In the genomic region with DNA sequence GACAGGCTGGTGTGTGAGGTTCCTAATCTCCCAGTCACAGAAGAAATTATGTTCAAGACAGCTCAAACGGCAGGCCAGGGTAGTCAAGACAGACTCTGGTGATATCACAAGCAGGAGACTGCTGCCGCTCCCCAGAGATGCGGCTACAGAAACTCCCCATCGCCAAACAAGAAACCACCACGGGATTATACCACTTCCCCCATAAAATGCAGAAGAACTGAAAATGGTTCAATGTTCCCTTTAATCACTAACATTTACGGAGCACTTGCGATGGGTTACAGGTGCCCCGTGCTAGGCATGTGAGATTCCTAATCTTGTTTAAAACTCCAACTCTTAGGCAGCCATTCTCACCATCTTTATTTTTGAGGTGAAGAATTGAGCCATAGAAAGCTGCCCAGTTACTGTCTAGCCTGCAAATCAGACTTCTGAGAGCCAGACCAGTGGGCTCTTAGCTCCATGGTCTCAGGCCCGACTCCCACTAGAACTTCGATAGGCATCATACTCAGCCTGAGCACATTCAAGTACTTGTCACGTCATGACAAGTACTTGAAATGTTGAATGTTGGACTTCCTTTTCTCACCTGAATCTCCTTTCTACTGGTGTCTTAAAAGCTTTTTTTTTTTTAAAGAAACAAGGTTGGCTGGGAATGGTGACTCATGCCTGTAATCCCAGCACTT, we compare ENCODE assay signal across 8 cellular contexts. TPM values are rescaled to one million over a fixed set of nuclear protein-coding genes. Genes with fewer than 3 reads are reported as not detected.
DNase-seq lines count a peak whose midpoint lies in the region; ATAC-seq lines count a peak whose summit lies in the region.

No MANE protein-coding gene starts in this region.

- no peaks in the 10 kb centered on the region for H3K27me3 Mint-ChIP-seq in activated CD8-positive, alpha-beta memory T cell treated with anti-CD3 and anti-CD28 coated beads, Interleukin-2, amount 10 ng/mL, durations not matched to agents 7 days and 5 days
- H3K27me3 Mint-ChIP-seq in central memory CD8-positive, alpha-beta T cell = no peaks in the 10 kb centered on the region
- no peaks in the 10 kb centered on the region for H3K27me3 Mint-ChIP-seq in stimulated activated naive CD8-positive, alpha-beta T cell treated with anti-CD3 and anti-CD28 coated beads, Interleukin-15, amount 100 ng/mL, for 72 hours

- peaks cover 26% of the 10 kb centered on the region for H3K4me1 Mint-ChIP-seq in activated CD8-positive, alpha-beta memory T cell treated with anti-CD3 and anti-CD28 coated beads, Interleukin-2, amount 10 ng/mL, durations not matched to agents 7 days and 5 days
- peaks cover 33% of the 10 kb centered on the region for H3K4me1 Mint-ChIP-seq in central memory CD8-positive, alpha-beta T cell
- peaks cover 18% of the 10 kb centered on the region for H3K4me1 Mint-ChIP-seq in stimulated activated naive CD8-positive, alpha-beta T cell treated with anti-CD3 and anti-CD28 coated beads, Interleukin-15, amount 100 ng/mL, for 72 hours

- peak; percentile 67 for DNase-seq in activated CD8-positive, alpha-beta memory T cell treated with anti-CD3 and anti-CD28 coated beads, Interleukin-2, amount 10 ng/mL, durations not matched to agents 7 days and 5 days
- no peak for DNase-seq in activated CD8-positive, alpha-beta memory T cell treated with anti-CD3 and anti-CD28 coated beads, Interleukin-2, amount 50 U/mL, for 4 hours
- DNase-seq in Kasumi-1 (lab: John Stamatoyannopoulos, UW) = peak; percentile 82 to 85
- DNase-seq in central memory CD8-positive, alpha-beta T cell (ENCODE audit: low spot score in 2 of 2) = no peak
- DNase-seq in stimulated activated naive CD8-positive, alpha-beta T cell treated with anti-CD3 and anti-CD28 coated beads, Interleukin-15, amount 100 ng/mL, for 72 hours = peak in 1 of 2 donors; percentile 17
- DNase-seq in NAMALWA (ENCODE audit: low spot score) = no peak
- DNase-seq in stimulated activated CD4-positive, alpha-beta T cell treated with anti-CD3 and anti-CD28 coated beads, Interleukin-12 subunit alpha, Interleukin-12 subunit beta, amount 100 ng/mL, for 4 hours = no peak

- H3K4me3 Mint-ChIP-seq in activated CD8-positive, alpha-beta memory T cell treated with anti-CD3 and anti-CD28 coated beads, Interleukin-2, amount 10 ng/mL, durations not matched to agents 7 days and 5 days = peak overlapping the region; percentile 21
- H3K4me3 Mint-ChIP-seq in central memory CD8-positive, alpha-beta T cell = no peak overlapping the region
- peak overlapping the region; percentile 36 to 44 for H3K4me3 Mint-ChIP-seq in stimulated activated naive CD8-positive, alpha-beta T cell treated with anti-CD3 and anti-CD28 coated beads, Interleukin-15, amount 100 ng/mL, for 72 hours

- CTCF ChIA-PET in activated CD8-positive, alpha-beta memory T cell treated with anti-CD3 and anti-CD28 coated beads, Interleukin-2, amount 10 ng/mL, durations not matched to agents 7 days and 5 days (lab: Charles Lee) = interaction anchor here (0.7 to 2.8 kb wide), 9 partner anchors 15 to 89 kb away, joined by 3 to 23 read pairs (median 4); no protein-coding TSS in a partner anchor

- peaks cover 63% of the 10 kb centered on the region for H3K36me3 Mint-ChIP-seq in activated CD8-positive, alpha-beta memory T cell treated with anti-CD3 and anti-CD28 coated beads, Interleukin-2, amount 10 ng/mL, durations not matched to agents 7 days and 5 days
- H3K36me3 Mint-ChIP-seq in central memory CD8-positive, alpha-beta T cell (ENCODE audit: insufficient read depth) = peaks cover 58% of the 10 kb centered on the region

- ATAC-seq in activated CD8-positive, alpha-beta memory T cell treated with anti-CD3 and anti-CD28 coated beads, Interleukin-2, amount 10 ng/mL, durations not matched to agents 7 days and 5 days = peak; percentile 80
- ATAC-seq in central memory CD8-positive, alpha-beta T cell (replicated peaks; ENCODE audit: extremely low read depth, poor library complexity, severe bottlenecking) = peak; percentile 32
- ATAC-seq in stimulated activated naive CD8-positive, alpha-beta T cell treated with anti-CD3 and anti-CD28 coated beads, Interleukin-15, amount 100 ng/mL, for 72 hours = peak; percentile 76
- ATAC-seq in GM18909 (IDR thresholded peaks at IDR 0.05; ENCODE audit: poor library complexity, unreplicated experiment) = no peak

- H3K9me3 Mint-ChIP-seq in activated CD8-positive, alpha-beta memory T cell treated with anti-CD3 and anti-CD28 coated beads, Interleukin-2, amount 10 ng/mL, durations not matched to agents 7 days and 5 days (ENCODE audit: low read depth) = no peaks in the 10 kb centered on the region
- H3K9me3 Mint-ChIP-seq in central memory CD8-positive, alpha-beta T cell = no peaks in the 10 kb centered on the region
- no peaks in the 10 kb centered on the region for H3K9me3 Mint-ChIP-seq in stimulated activated naive CD8-positive, alpha-beta T cell treated with anti-CD3 and anti-CD28 coated beads, Interleukin-15, amount 100 ng/mL, for 72 hours

- H3K27ac Mint-ChIP-seq in activated CD8-positive, alpha-beta memory T cell treated with anti-CD3 and anti-CD28 coated beads, Interleukin-2, amount 10 ng/mL, durations not matched to agents 7 days and 5 days = peak overlapping the region; percentile 50
- no peak overlapping the region for H3K27ac Mint-ChIP-seq in central memory CD8-positive, alpha-beta T cell (ENCODE audit: low read depth)
- peak overlapping the region in 1 of 2 donors; percentile 89 for H3K27ac Mint-ChIP-seq in stimulated activated naive CD8-positive, alpha-beta T cell treated with anti-CD3 and anti-CD28 coated beads, Interleukin-15, amount 100 ng/mL, for 72 hours

RNA-seq across cellular contexts. Expression of a gene that starts 58.4 kb away (rescaled TPM):
- total RNA-seq in activated CD8-positive, alpha-beta memory T cell treated with anti-CD3 and anti-CD28 coated beads, Interleukin-2, amount 10 ng/mL, durations not matched to agents 7 days and 5 days = 100 to 1,000 TPM; 118 to 135 TPM

Comparison
In these comparisons a context has a peak if more than half of its experiments do, and no peak if none do; other contexts are left out.
1. DNase-seq: peak in activated CD8-positive, alpha-beta memory T cell treated with anti-CD3 and anti-CD28 coated beads, Interleukin-2, amount 10 ng/mL, durations not matched to agents 7 days and 5 days (single experiment) and Kasumi-1 (2 of 2); none in activated CD8-positive, alpha-beta memory T cell treated with anti-CD3 and anti-CD28 coated beads, Interleukin-2, amount 50 U/mL, for 4 hours (single experiment), central memory CD8-positive, alpha-beta T cell (0 of 2), NAMALWA (single experiment) and stimulated activated CD4-positive, alpha-beta T cell treated with anti-CD3 and anti-CD28 coated beads, Interleukin-12 subunit alpha, Interleukin-12 subunit beta, amount 100 ng/mL, for 4 hours (single experiment).